ENCODE assay signal across 22 cellular contexts in genomic region chr1:27221098-27221497, GRCh38.
"Had no signal": no experiment of that assay in that cellular context is flagged by ENCODE, and none has a peak within 500 bp of the region (broad histone marks: within the 10 kb centered on the region; RNA-seq: fewer than 3 reads in every experiment).

No MANE protein-coding gene starts in this region.

- H3K36me3 ChIP-seq: SJSA1 had no signal

- H3K4me1 ChIP-seq: SJSA1 had no signal

- H3K27ac Mint-ChIP-seq: IgD-negative memory B cell had no signal

- FAIRE-seq: RCC 7860 had no signal

- H3K4me3 ChIP-seq: SJSA1, SK-N-MC had no signal

- H3K4me3 Mint-ChIP-seq: IgD-negative memory B cell had no signal

- DNase-seq: KBM-7, MV-4-11, NCI-H1048, NCI-H1105, NCI-H1436 treated with DMSO at 0.1 percent for 48 hours, NCI-H1694, NCI-H187 treated with DMSO at 0.1 percent for 48 hours, NCI-H2029 treated with DMSO at 0.1 percent for 48 hours, NCI-H2107, NCI-H2171 treated with DMSO at 0.1 percent for 48 hours, NCI-H345, NCI-H446 treated with DMSO at 0.1 percent for 48 hours, NCI-H510A treated with DMSO at 0.1 percent for 48 hours, NCI-H526, NCI-H774, Right ventricle myocardium superior, RPMI8226, SIG-M5 had no signal

- H3K36me3 Mint-ChIP-seq: IgD-negative memory B cell had no signal

- H3K4me1 Mint-ChIP-seq: IgD-negative memory B cell had no signal

- H3K27ac ChIP-seq: SJSA1, SK-N-MC had no signal

- H3K9me3 ChIP-seq: SJSA1 had no signal
